In genomic region chr9:36136277-36136893, GRCh38 we compare ENCODE assay signal across 8 cellular contexts. TPM values are rescaled to one million over a fixed set of nuclear protein-coding genes. Genes with fewer than 3 reads are reported as not detected.
DNase-seq lines count a peak whose midpoint lies in the region; ATAC-seq, FAIRE-seq and TF ChIP-seq lines count a peak whose summit lies in the region.

GLIPR2 (plus strand) TSS chr9:36136733; CDS start chr9:36136779, 46 bp downstream.

- H3K27ac ChIP-seq in heart left ventricle, result peak within 1 kb of the TSS in 10 of 12 donors; percentile 14 to 89 (median 72)

- H3K4me1 ChIP-seq in heart left ventricle, result peaks cover 0 to 54% (median 22%) of the 10 kb centered on the region in 12 donors

- DNase-seq in DMS53 (lab: John Stamatoyannopoulos, UW) (peak; percentile 75), HTR-8/SVneo (ENCODE audit: insufficient read length, low spot score) (peak; percentile 79), T follicular helper cell (ENCODE audit: low read depth) (peak; percentile 63), heart left ventricle (peak; percentile 78 to 91 (median 84)), posterior cingulate gyrus (peak; percentile 43 to 97 (median 72)), type B pancreatic cell (ENCODE audit: extremely low spot score, unreplicated experiment) (no peak)
- peak; percentile 43 for DNase-seq in activated naive CD8-positive, alpha-beta T cell treated with anti-CD3 and anti-CD28 coated beads, Interleukin-2, amount 50 U/mL, for 16 hours (ENCODE audit: low read depth, low spot score)

- WGBS in heart left ventricle, 4 donors, result 0% methylated on average over 16 to 82 of the region's 82 CpGs

- peak within 1 kb of the TSS; percentile 60 to 97 (median 80) for H3K4me3 ChIP-seq in heart left ventricle

- no peaks in the 10 kb centered on the region for H3K36me3 ChIP-seq in heart left ventricle

- peaks cover 21% of the 10 kb centered on the region for H3K4me1 Mint-ChIP-seq in type B pancreatic cell (ENCODE audit: unreplicated experiment)

- H3K4me3 Mint-ChIP-seq in type B pancreatic cell, result peak within 1 kb of the TSS; percentile 94

- peaks cover 0 to 19% (median 0%) of the 10 kb centered on the region in 9 donors for H3K27me3 ChIP-seq in heart left ventricle

- FAIRE-seq in HTR-8/SVneo (lab: Jason Lieb, UNC), result no peak

- TF ChIP-seq CTCF in heart left ventricle (IDR thresholded peaks at IDR 0.05) (peak in 4 of 12 donors; percentile 22 to 41 (median 28)), type B pancreatic cell (conservative IDR thresholded peaks at IDR 0.05) (peak; percentile 67)

- TF ChIP-seq POLR2A in heart left ventricle (IDR thresholded peaks at IDR 0.05), result peak; percentile 43 to 91

- intact Hi-C loops in heart left ventricle (cut with DNase I), result no loop called here
- intact Hi-C loops in posterior cingulate gyrus (cut with DNase I), result no loop called here

- ATAC-seq in GM21360 (IDR thresholded peaks at IDR 0.05; ENCODE audit: unreplicated experiment) (peak; percentile 85), heart left ventricle (peak; percentile 95 to 98 (median 97))

- no peaks in the 10 kb centered on the region for H3K9me3 Mint-ChIP-seq in type B pancreatic cell

- peaks cover 57% of the 10 kb centered on the region for H3K27me3 Mint-ChIP-seq in type B pancreatic cell

- H3K27ac Mint-ChIP-seq in type B pancreatic cell, result peak within 1 kb of the TSS; percentile 82

- no peaks in the 10 kb centered on the region for H3K9me3 ChIP-seq in heart left ventricle

- no peaks in the 10 kb centered on the region for H3K36me3 Mint-ChIP-seq in type B pancreatic cell

RNA-seq across cellular contexts. Expression of gene GLIPR2, which starts in this region (rescaled TPM):
- total RNA-seq in heart left ventricle, result 10 to 100 TPM in 3 of 9 donors, 1 to 10 TPM in 6; 4.7 to 33.0 (median 7.6) TPM
- polyA plus RNA-seq in heart left ventricle, result 10 to 100 TPM in 1 of 2 donors, 1 to 10 TPM in 1; 4.9 to 15.2 TPM
- 4.6 and 17.8 TPM in 2 replicates for total RNA-seq in type B pancreatic cell (ENCODE audit: low replicate concordance)
